1 cellular context compared by ENCODE assay signal in the genomic region with DNA sequence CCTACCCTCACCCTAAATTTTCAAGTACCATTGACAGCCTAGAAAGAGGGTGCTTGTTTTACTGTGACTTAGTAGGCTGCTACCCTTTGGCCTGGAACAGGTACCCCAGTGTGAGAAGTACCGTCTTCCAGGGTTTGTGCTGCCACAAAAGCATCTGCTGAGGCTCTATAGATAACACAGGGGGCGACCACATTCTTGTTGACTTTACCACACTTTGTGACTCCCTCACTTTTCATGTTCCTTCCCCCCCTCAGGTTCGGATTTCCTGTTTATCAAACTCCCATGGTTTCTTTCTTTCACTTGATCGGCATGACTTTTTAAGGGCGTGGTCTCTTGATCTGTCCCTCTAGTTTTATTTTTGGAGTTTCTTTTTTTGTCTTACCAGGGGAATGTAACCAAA.
TF ChIP-seq lines count a peak whose summit lies in the region.

No MANE protein-coding gene starts in this region.

TF ChIP-seq in IMR-90, 13 proteins besides CTCF, POLR2A, EP300 and RAD21:
- no peak for TF ChIP-seq CHD1 (IDR thresholded peaks at IDR 0.05; ENCODE audit: low read depth, low read length)
- no peak for TF ChIP-seq MAZ (IDR thresholded peaks at IDR 0.05; ENCODE audit: borderline replicate concordance, low read depth, low read length)
- TF ChIP-seq SMC3 (IDR thresholded peaks at IDR 0.05; ENCODE audit: low read depth, low read length), result no peak
- TF ChIP-seq RFX5 (IDR thresholded peaks at IDR 0.05; ENCODE audit: low read depth, low read length), result no peak
- TF ChIP-seq RCOR1 (IDR thresholded peaks at IDR 0.05; ENCODE audit: insufficient replicate concordance, low read length), result no peak
- TF ChIP-seq MAFK (IDR thresholded peaks at IDR 0.05; ENCODE audit: low read depth, low read length), result no peak
- no peak for TF ChIP-seq FOS (IDR thresholded peaks at IDR 0.05; ENCODE audit: low read depth, low read length)
- TF ChIP-seq, protein P1, sequence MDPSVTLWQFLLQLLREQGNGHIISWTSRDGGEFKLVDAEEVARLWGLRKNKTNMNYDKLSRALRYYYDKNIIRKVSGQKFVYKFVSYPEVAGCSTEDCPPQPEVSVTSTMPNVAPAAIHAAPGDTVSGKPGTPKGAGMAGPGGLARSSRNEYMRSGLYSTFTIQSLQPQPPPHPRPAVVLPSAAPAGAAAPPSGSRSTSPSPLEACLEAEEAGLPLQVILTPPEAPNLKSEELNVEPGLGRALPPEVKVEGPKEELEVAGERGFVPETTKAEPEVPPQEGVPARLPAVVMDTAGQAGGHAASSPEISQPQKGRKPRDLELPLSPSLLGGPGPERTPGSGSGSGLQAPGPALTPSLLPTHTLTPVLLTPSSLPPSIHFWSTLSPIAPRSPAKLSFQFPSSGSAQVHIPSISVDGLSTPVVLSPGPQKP (IDR thresholded peaks at IDR 0.05; ENCODE audit: borderline replicate concordance, low read depth, low read length), result no peak
- no peak for TF ChIP-seq CEBPB (IDR thresholded peaks at IDR 0.05; ENCODE audit: low read depth, low read length)
- TF ChIP-seq, protein P2, sequence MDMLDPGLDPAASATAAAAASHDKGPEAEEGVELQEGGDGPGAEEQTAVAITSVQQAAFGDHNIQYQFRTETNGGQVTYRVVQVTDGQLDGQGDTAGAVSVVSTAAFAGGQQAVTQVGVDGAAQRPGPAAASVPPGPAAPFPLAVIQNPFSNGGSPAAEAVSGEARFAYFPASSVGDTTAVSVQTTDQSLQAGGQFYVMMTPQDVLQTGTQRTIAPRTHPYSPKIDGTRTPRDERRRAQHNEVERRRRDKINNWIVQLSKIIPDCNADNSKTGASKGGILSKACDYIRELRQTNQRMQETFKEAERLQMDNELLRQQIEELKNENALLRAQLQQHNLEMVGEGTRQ (IDR thresholded peaks at IDR 0.05; ENCODE audit: low read depth, low read length), result no peak
- TF ChIP-seq NFE2L2 (IDR thresholded peaks at IDR 0.05; ENCODE audit: low read depth, low read length), result no peak
- TF ChIP-seq BHLHE40 (IDR thresholded peaks at IDR 0.05; ENCODE audit: low read depth, low read length), result no peak
- no peak for TF ChIP-seq MXI1 (IDR thresholded peaks at IDR 0.05; ENCODE audit: borderline replicate concordance, low read depth, low read length)
